In genomic region chr22:31439805-31440204, GRCh38 we compare ENCODE assay signal across 1 cellular context.
TF ChIP-seq lines count a peak whose summit lies in the region.

No MANE protein-coding gene starts in this region.

TF ChIP-seq in GM12878, 131 proteins besides CTCF, POLR2A, EP300 and RAD21:
- TF ChIP-seq TCF12 (IDR thresholded peaks at IDR 0.05; ENCODE audit: low read depth, low read length) = no peak
- TF ChIP-seq RBBP5 (conservative IDR thresholded peaks at IDR 0.05) = no peak
- no peak for TF ChIP-seq JUND (IDR thresholded peaks at IDR 0.05; ENCODE audit: low read depth, low read length)
- TF ChIP-seq MTA3 (IDR thresholded peaks at IDR 0.05; ENCODE audit: borderline replicate concordance, low read length) = no peak
- no peak for TF ChIP-seq TCF7 (IDR thresholded peaks at IDR 0.05; ENCODE audit: borderline replicate concordance)
- no peak for TF ChIP-seq E2F4 (IDR thresholded peaks at IDR 0.05; ENCODE audit: low read depth, low read length)
- TF ChIP-seq CEBPB (IDR thresholded peaks at IDR 0.05; ENCODE audit: borderline replicate concordance in 1 of 2, low read depth in 2 of 2, low read length in 2 of 2) = no peak
- no peak for TF ChIP-seq HCFC1 (IDR thresholded peaks at IDR 0.05; ENCODE audit: low read length)
